In the genomic region with DNA sequence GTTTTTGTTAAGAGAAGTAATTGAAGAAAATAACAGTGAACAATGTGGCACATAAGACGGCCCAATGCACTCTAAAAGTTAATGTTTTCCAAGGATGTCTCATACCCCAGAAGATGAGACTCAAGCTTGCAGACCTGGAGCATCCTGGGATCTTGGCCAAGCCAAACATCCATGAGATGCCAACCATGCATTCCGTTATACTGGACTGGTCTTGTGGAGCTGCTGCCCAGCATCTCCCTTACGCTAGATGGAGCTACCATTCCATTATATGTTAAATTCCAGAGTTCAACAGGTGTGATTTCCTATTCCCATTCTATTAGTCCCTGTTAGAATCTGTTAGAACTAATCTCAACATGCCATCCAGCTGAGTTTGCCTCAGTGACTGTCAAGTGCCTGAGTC, we compare ENCODE assay signal across 8 cellular contexts.
DNase-seq lines count a peak whose midpoint lies in the region; ATAC-seq and TF ChIP-seq lines count a peak whose summit lies in the region.

No MANE protein-coding gene starts in this region.

- peak; percentile 22 for DNase-seq in 8988T
- peak; percentile 50 for DNase-seq in Panc1 (ENCODE audit: low read depth, low spot score)
- peak; percentile 39 to 64 for DNase-seq in foreskin keratinocyte
- DNase-seq in NCI-H2227 treated with DMSO at 0.1 percent for 48 hours (lab: John Stamatoyannopoulos, UW), result no peak
- no peak for DNase-seq in occipital lobe (lab: John Stamatoyannopoulos, UW)
- DNase-seq in activated gamma-delta T cell (lab: John Stamatoyannopoulos, UW), result no peak
- DNase-seq in T-cell, result no peak

- H3K4me1 ChIP-seq in Panc1 (ENCODE audit: control insufficient read depth, insufficient read depth, low read length), result no peaks in the 10 kb centered on the region
- H3K4me1 ChIP-seq in foreskin keratinocyte, result no peaks in the 10 kb centered on the region

- H3K4me3 Mint-ChIP-seq in T-cell, result no peak overlapping the region

- no peak overlapping the region for H3K27ac Mint-ChIP-seq in T-cell

- in situ Hi-C loops in Panc1 (cut with HindIII; ENCODE audit: low pct_unique_long_range_greater_than_20kb, low sequenced_read_pairs), result no loop called here

- peak; percentile 71 for TF ChIP-seq CTCF in Panc1 (IDR thresholded peaks at IDR 0.05)
- peak; percentile 63 for TF ChIP-seq CTCF in foreskin keratinocyte (conservative IDR thresholded peaks at IDR 0.05)

- BruUV-seq in Panc1 (replicated peaks; lab: Mats Ljungman, UMichigan), result no TSS peak

- no peaks in the 10 kb centered on the region for H3K9me3 ChIP-seq in Panc1 (ENCODE audit: control insufficient read depth, insufficient read depth, low read depth, low read length)

- intact Hi-C loops in Panc1 (cut with micrococcal nuclease; ENCODE audit: unreplicated experiment), result loop anchor here (1.0 kb wide), 1 partner anchor 704 kb away; no protein-coding TSS in a partner anchor

- POLR2A ChIA-PET in Panc1 (lab: Charles Lee) (no interaction called here), T-cell (lab: Charles Lee) (no interaction called here)

- no peak overlapping the region for H3K4me3 ChIP-seq in Panc1 (ENCODE audit: low read depth in 2 of 2, low read length in 2 of 2)

- H3K36me3 Mint-ChIP-seq in T-cell, result no peaks in the 10 kb centered on the region

- no peaks in the 10 kb centered on the region for H3K9me3 Mint-ChIP-seq in T-cell

- CTCF ChIA-PET in Panc1 (lab: Charles Lee), result interaction anchor here (0.8 to 1.3 kb wide), 2 partner anchors 95 to 704 kb away, joined by 3 to 4 read pairs; no protein-coding TSS in a partner anchor
- CTCF ChIA-PET in T-cell (lab: Charles Lee), result interaction anchor here in 1 of 2 donors (0.9 kb wide), 1 partner anchor 704 kb away, joined by 3 read pairs; no protein-coding TSS in a partner anchor

- peaks cover 0 to 7% (median 0%) of the 10 kb centered on the region in 3 donors for H3K4me1 Mint-ChIP-seq in T-cell

- no peaks in the 10 kb centered on the region for H3K36me3 ChIP-seq in Panc1 (ENCODE audit: control insufficient read depth, insufficient read depth, low read length)

- ATAC-seq in GM21529 (IDR thresholded peaks at IDR 0.05; ENCODE audit: unreplicated experiment) (peak; percentile 62), Panc1 (peak; percentile 91), foreskin keratinocyte (peak; percentile 64), T-cell (replicated peaks in 1 of 4) (no peak)

- H3K27me3 ChIP-seq in Panc1 (ENCODE audit: control insufficient read depth, insufficient read depth, low read length) (no peaks in the 10 kb centered on the region), foreskin keratinocyte (peaks cover 5% of the 10 kb centered on the region)

- H3K27me3 Mint-ChIP-seq in T-cell, result no peaks in the 10 kb centered on the region

- H3K27ac ChIP-seq in Panc1 (ENCODE audit: low read length), result no peak overlapping the region
- H3K27ac ChIP-seq in foreskin keratinocyte, result no peak overlapping the region

Comparison
In these comparisons a context has a peak if more than half of its experiments do, and no peak if none do; other contexts are left out.
1. DNase-seq: peak in 8988T (single experiment), Panc1 (single experiment) and foreskin keratinocyte (2 of 2); none in NCI-H2227 treated with DMSO at 0.1 percent for 48 hours (single experiment), occipital lobe (single experiment), activated gamma-delta T cell (single experiment) and T-cell (0 of 34).
2. ATAC-seq: peak in GM21529 (single experiment), Panc1 (single experiment) and foreskin keratinocyte (single experiment); none in T-cell (0 of 4).